Comparison of ENCODE assay signal across 8 cellular contexts in genomic region chr12:7638764-7639570, GRCh38. TPM values are rescaled to one million over a fixed set of nuclear protein-coding genes. Genes with fewer than 3 reads are reported as not detected.
DNase-seq lines count a peak whose midpoint lies in the region; ATAC-seq and TF ChIP-seq lines count a peak whose summit lies in the region.

No MANE protein-coding gene starts in this region.

- H3K4me3 Mint-ChIP-seq in Caco-2 (ENCODE audit: unreplicated experiment): peak overlapping the region; percentile 57

- peak; percentile 80 to 97 for TF ChIP-seq CTCF in Caco-2 (IDR thresholded peaks at IDR 0.05; ENCODE audit: insufficient read depth in 1 of 2, low read depth in 1 of 2, low read length in 1 of 2, severe bottlenecking in 1 of 2, unreplicated experiment in 1 of 2)
- TF ChIP-seq CTCF in omental fat pad (IDR thresholded peaks at IDR 0.05): peak in 2 of 3 donors; percentile 19 to 54
- TF ChIP-seq CTCF in thoracic aorta (IDR thresholded peaks at IDR 0.05): peak; percentile 86

- no TSS peak for BruUV-seq in Caco-2 (replicated peaks; lab: Mats Ljungman, UMichigan)

- H3K27ac ChIP-seq in SJCRH30: no peak overlapping the region
- no peak overlapping the region for H3K27ac ChIP-seq in thoracic aorta

- H3K4me1 ChIP-seq in Caco-2: peaks cover 31% of the 10 kb centered on the region
- no peaks in the 10 kb centered on the region for H3K4me1 ChIP-seq in SJCRH30
- no peaks in the 10 kb centered on the region for H3K4me1 ChIP-seq in thoracic aorta (ENCODE audit: control insufficient read depth in 1 of 2, low read depth in 2 of 2)

- H3K9me3 Mint-ChIP-seq in Caco-2 (ENCODE audit: unreplicated experiment): peaks cover 9% of the 10 kb centered on the region

- H3K27me3 ChIP-seq in Caco-2 (replicated peaks; ENCODE audit: control insufficient read depth, insufficient read depth, low read length) (no peaks in the 10 kb centered on the region), SJCRH30 (no peaks in the 10 kb centered on the region), thoracic aorta (replicated peaks; ENCODE audit: insufficient read depth) (no peaks in the 10 kb centered on the region)

- H3K4me3 ChIP-seq in Caco-2 (ENCODE audit: low read depth, low read length) (no peak overlapping the region), SJCRH30 (no peak overlapping the region), thoracic aorta (peak overlapping the region; percentile 56)

- H3K4me1 Mint-ChIP-seq in Caco-2 (ENCODE audit: low read depth, unreplicated experiment): peaks cover 35% of the 10 kb centered on the region

- no peaks in the 10 kb centered on the region for H3K27me3 Mint-ChIP-seq in Caco-2 (ENCODE audit: insufficient read depth, unreplicated experiment)

- no peaks in the 10 kb centered on the region for H3K9me3 ChIP-seq in Caco-2
- no peaks in the 10 kb centered on the region for H3K9me3 ChIP-seq in SJCRH30 (replicated peaks)
- no peaks in the 10 kb centered on the region for H3K9me3 ChIP-seq in thoracic aorta

- ATAC-seq in GM21529 (IDR thresholded peaks at IDR 0.05; ENCODE audit: unreplicated experiment) (peak; percentile 83), omental fat pad (ENCODE audit: low FRiP score) (peak; percentile 89), thoracic aorta (ENCODE audit: insufficient number of reproducible peaks, low FRiP score, low read depth) (peak; percentile 87)

- POLR2A ChIA-PET in Caco-2 (lab: Charles Lee): no interaction called here

- DNase-seq in Caco-2 (peak; percentile 82 to 87), M059J (ENCODE audit: low read depth) (peak; percentile 77), SJCRH30 (peak; percentile 65 to 88), germinal center (ENCODE audit: low spot score) (peak; percentile 72), omental fat pad (ENCODE audit: low spot score) (peak; percentile 37), thoracic aorta (ENCODE audit: low spot score) (peak; percentile 45)
- peak; percentile 27 to 50 (median 38) for DNase-seq in activated naive CD4-positive, alpha-beta T cell (lab: John Stamatoyannopoulos, UW)

- H3K36me3 Mint-ChIP-seq in Caco-2 (ENCODE audit: insufficient read depth, unreplicated experiment): peaks cover 6% of the 10 kb centered on the region

- H3K36me3 ChIP-seq in Caco-2 (ENCODE audit: control insufficient read depth, insufficient read depth, low read length) (no peaks in the 10 kb centered on the region), SJCRH30 (no peaks in the 10 kb centered on the region), thoracic aorta (no peaks in the 10 kb centered on the region)

- intact Hi-C loops in Caco-2 (cut with micrococcal nuclease; ENCODE audit: unreplicated experiment): loop anchor here (1.0 kb wide), 7 partner anchors 21 to 579 kb away; partner anchors contain the start of gene C1S

- H3K27ac Mint-ChIP-seq in Caco-2 (ENCODE audit: unreplicated experiment): peak overlapping the region; percentile 16

- CTCF ChIA-PET in Caco-2 (lab: Charles Lee): no interaction called here

RNA-seq across cellular contexts. Expression of gene APOBEC1, which starts 26.7 kb away (rescaled TPM):
- total RNA-seq in Caco-2 (2022): not detected in 2 replicates
- not detected in 2 replicates for total RNA-seq in M059J (2014; rRNA removed; shearing (Covaris generic))
- total RNA-seq in SJCRH30 (2014; rRNA removed; shearing (Covaris generic)): not detected in 2 replicates
- total RNA-seq in omental fat pad: not detected
- not detected for total RNA-seq in thoracic aorta

RNA-seq across cellular contexts. Expression of gene GDF3, which starts 56.6 kb away (rescaled TPM):
- 0.41 TPM in 1 of 2 replicates, not detected in the other for total RNA-seq in Caco-2 (2022)
- total RNA-seq in M059J (2014; rRNA removed; shearing (Covaris generic)): not detected in 2 replicates
- total RNA-seq in SJCRH30 (2014; rRNA removed; shearing (Covaris generic)): not detected in 2 replicates
- total RNA-seq in omental fat pad: not detected
- total RNA-seq in thoracic aorta: not detected

Comparison
In these comparisons a context has a peak if more than half of its experiments do, and no peak if none do; other contexts are left out.
1. CTCF ChIP-seq: peak in every context shown above with its lines; median percentile 88 in Caco-2; 86 in thoracic aorta; 36 in omental fat pad.